ENCODE assay signal across 1 cellular context in the genomic region with DNA sequence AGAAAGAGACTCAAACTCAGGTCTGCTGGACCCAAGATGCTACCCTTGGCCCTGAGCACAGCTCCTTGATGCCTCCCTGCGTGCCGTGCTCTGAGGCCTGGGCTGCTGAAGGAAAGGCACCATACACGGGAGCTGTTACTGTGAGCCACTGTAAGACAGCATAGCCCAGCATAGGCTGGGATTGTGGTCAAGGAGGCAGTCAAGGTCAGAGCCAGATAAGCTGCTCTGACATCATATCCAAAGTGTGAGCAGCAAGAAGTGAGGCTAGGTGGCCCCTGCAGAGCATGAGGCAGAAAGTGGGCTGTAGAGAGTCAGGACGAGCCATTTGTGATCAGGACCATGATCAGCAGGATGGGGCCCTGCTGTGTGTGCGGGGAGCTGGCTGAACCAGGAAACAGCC.
TF ChIP-seq lines count a peak whose summit lies in the region.

No MANE protein-coding gene starts in this region.

TF ChIP-seq in GM23338, 12 proteins besides CTCF, POLR2A, EP300 and RAD21 (continued from another document):
- TF ChIP-seq, protein P1, sequence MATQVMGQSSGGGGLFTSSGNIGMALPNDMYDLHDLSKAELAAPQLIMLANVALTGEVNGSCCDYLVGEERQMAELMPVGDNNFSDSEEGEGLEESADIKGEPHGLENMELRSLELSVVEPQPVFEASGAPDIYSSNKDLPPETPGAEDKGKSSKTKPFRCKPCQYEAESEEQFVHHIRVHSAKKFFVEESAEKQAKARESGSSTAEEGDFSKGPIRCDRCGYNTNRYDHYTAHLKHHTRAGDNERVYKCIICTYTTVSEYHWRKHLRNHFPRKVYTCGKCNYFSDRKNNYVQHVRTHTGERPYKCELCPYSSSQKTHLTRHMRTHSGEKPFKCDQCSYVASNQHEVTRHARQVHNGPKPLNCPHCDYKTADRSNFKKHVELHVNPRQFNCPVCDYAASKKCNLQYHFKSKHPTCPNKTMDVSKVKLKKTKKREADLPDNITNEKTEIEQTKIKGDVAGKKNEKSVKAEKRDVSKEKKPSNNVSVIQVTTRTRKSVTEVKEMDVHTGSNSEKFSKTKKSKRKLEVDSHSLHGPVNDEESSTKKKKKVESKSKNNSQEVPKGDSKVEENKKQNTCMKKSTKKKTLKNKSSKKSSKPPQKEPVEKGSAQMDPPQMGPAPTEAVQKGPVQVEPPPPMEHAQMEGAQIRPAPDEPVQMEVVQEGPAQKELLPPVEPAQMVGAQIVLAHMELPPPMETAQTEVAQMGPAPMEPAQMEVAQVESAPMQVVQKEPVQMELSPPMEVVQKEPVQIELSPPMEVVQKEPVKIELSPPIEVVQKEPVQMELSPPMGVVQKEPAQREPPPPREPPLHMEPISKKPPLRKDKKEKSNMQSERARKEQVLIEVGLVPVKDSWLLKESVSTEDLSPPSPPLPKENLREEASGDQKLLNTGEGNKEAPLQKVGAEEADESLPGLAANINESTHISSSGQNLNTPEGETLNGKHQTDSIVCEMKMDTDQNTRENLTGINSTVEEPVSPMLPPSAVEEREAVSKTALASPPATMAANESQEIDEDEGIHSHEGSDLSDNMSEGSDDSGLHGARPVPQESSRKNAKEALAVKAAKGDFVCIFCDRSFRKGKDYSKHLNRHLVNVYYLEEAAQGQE (IDR thresholded peaks at IDR 0.05; ENCODE audit: unreplicated experiment), result no peak
- no peak for TF ChIP-seq NANOG (IDR thresholded peaks at IDR 0.05; ENCODE audit: borderline replicate concordance)
- no peak for TF ChIP-seq JUNB (IDR thresholded peaks at IDR 0.05; ENCODE audit: unreplicated experiment)
- TF ChIP-seq EZH2phosphoT487 (IDR thresholded peaks at IDR 0.05; ENCODE audit: unreplicated experiment), result no peak
- TF ChIP-seq ZNF331 (CRISPR knock-in tag; IDR thresholded peaks at IDR 0.05; ENCODE audit: low read depth), result no peak
